Comparison of ENCODE assay signal across 24 cellular contexts in the genomic region with DNA sequence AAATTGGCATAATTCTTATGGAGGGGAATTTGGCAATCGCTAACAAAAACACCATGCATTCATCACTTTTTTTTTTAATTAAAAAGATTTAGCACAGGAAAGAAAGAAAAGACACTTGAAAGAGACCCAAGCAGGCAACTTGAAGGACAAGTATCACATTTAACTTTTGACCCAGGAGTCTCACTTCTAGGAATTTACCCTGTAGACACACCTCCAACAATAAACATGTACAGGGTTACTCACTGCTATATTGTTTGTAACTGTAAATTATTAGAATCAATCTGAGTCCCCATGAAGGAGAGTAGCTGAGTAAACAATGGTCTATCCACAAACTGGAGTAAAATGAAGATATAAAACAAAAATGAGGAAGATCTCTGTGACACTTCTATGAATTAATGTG. TPM values are rescaled to one million over a fixed set of nuclear protein-coding genes. Genes with fewer than 3 reads are reported as not detected.
A peak's percentile ranks its signal among the peaks of the same experiment; 100 is the strongest.
DNase-seq lines count a peak whose midpoint lies in the region; ATAC-seq and TF ChIP-seq lines count a peak whose summit lies in the region.
"Had no signal": no experiment of that assay in that cellular context is flagged by ENCODE, and none has a peak within 500 bp of the region (broad histone marks: within the 10 kb centered on the region; RNA-seq: fewer than 3 reads in every experiment).

No MANE protein-coding gene starts in this region.

- 0 out of 2 replicates have a peak, but pooled peaks cover 4% of the 10 kb centered on the region for H4K20me1 ChIP-seq in PC-3 (ENCODE audit: low read length)

- no peaks in the 10 kb centered on the region for H3K27me3 ChIP-seq in PC-3 (ENCODE audit: low read length)
- H3K27me3 ChIP-seq: BE2C, BLaER1 had no signal

- no peak overlapping the region for H3K9ac ChIP-seq in PC-3 (ENCODE audit: low read length)
- H3K9ac ChIP-seq: BLaER1 had no signal

- no peak overlapping the region for H3K4me3 Mint-ChIP-seq in central memory CD8-positive, alpha-beta T cell
- H3K4me3 Mint-ChIP-seq: CD14-positive monocyte; CD4-positive, alpha-beta memory T cell; CD8-positive, alpha-beta memory T cell had no signal

- no peak for TF ChIP-seq CTCF in PC-3 (conservative IDR thresholded peaks at IDR 0.05; ENCODE audit: low read depth, low read length)
- no peak for TF ChIP-seq CTCF in mucosa of descending colon (IDR thresholded peaks at IDR 0.05)

- H3F3A ChIP-seq in PC-3 (ENCODE audit: low read length, unreplicated experiment): no peaks in the 10 kb centered on the region

- no peak overlapping the region for H3K4me2 ChIP-seq in PC-3 (ENCODE audit: low read length)
- H3K4me2 ChIP-seq: BLaER1 had no signal

- H3K9me3 Mint-ChIP-seq in central memory CD8-positive, alpha-beta T cell: no peaks in the 10 kb centered on the region
- H3K9me3 Mint-ChIP-seq: CD14-positive monocyte; CD4-positive, alpha-beta memory T cell; CD4-positive, CD25-positive, alpha-beta regulatory T cell; CD8-positive, alpha-beta memory T cell had no signal

- CTCF ChIA-PET in PC-3 (lab: Charles Lee): no interaction called here

- no peak for DNase-seq in PC-3
- no peak for DNase-seq in central memory CD8-positive, alpha-beta T cell (ENCODE audit: low spot score in 2 of 2)
- no peak for DNase-seq in mucosa of descending colon
- no peak for DNase-seq in cerebellum (ENCODE audit: low spot score)
- no peak for DNase-seq in effector CD4-positive, alpha-beta T cell
- no peak for DNase-seq in SIG-M5 (lab: John Stamatoyannopoulos, UW)
- DNase-seq: 8988T; ACHN; BE2C; C1 segment of cervical spinal cord; CD4-positive, alpha-beta memory T cell; CD4-positive, CD25-positive, alpha-beta regulatory T cell; CD8-positive, alpha-beta memory T cell; COR-L47; DMS 273 treated with DMSO at 0.1 percent for 48 hours; DMS153; DMS53; DMS79; DND-41; EL; GDM1 had no signal

- peaks cover 36% of the 10 kb centered on the region for H3K36me3 Mint-ChIP-seq in central memory CD8-positive, alpha-beta T cell (ENCODE audit: insufficient read depth)

- H3K9me3 ChIP-seq in PC-3 (ENCODE audit: low read length) (no peaks in the 10 kb centered on the region), mucosa of descending colon (no peaks in the 10 kb centered on the region)
- H3K9me3 ChIP-seq: BE2C, BLaER1 had no signal

- peak overlapping the region; percentile 1 for H3K27ac Mint-ChIP-seq in central memory CD8-positive, alpha-beta T cell (ENCODE audit: low read depth)
- H3K27ac Mint-ChIP-seq: CD8-positive, alpha-beta memory T cell had no signal

- peaks cover 22% of the 10 kb centered on the region for H3K4me1 ChIP-seq in PC-3 (ENCODE audit: insufficient read depth, low read length)
- peaks cover 2% of the 10 kb centered on the region for H3K4me1 ChIP-seq in mucosa of descending colon (ENCODE audit: low read depth)
- H3K4me1 ChIP-seq: BE2C, BLaER1 had no signal

- no peak overlapping the region for H2AFZ ChIP-seq in PC-3 (ENCODE audit: low read length)

- POLR2A ChIA-PET in PC-3 (lab: Charles Lee; ENCODE audit: unreplicated experiment): no interaction called here

- H3K79me2 ChIP-seq in PC-3 (ENCODE audit: low read length): peaks cover 16% of the 10 kb centered on the region

- H3K4me1 Mint-ChIP-seq in central memory CD8-positive, alpha-beta T cell: peaks cover 24% of the 10 kb centered on the region
- H3K4me1 Mint-ChIP-seq: CD14-positive monocyte had no signal

- ATAC-seq in PC-3 (peak; percentile 35; the same call in 1 of the 2 replicates), mucosa of descending colon (peak; percentile 53)
- no peak for ATAC-seq in central memory CD8-positive, alpha-beta T cell (replicated peaks; ENCODE audit: extremely low read depth, poor library complexity, severe bottlenecking)
- ATAC-seq: GM12878 had no signal

- no peaks in the 10 kb centered on the region for H3K27me3 Mint-ChIP-seq in central memory CD8-positive, alpha-beta T cell
- H3K27me3 Mint-ChIP-seq: CD4-positive, alpha-beta memory T cell; CD4-positive, CD25-positive, alpha-beta regulatory T cell; CD8-positive, alpha-beta memory T cell had no signal

- H3K36me3 ChIP-seq in PC-3 (ENCODE audit: low read depth, low read length): peaks cover 10% of the 10 kb centered on the region; the same call in 1 of the 2 replicates
- peaks cover 8% of the 10 kb centered on the region for H3K36me3 ChIP-seq in mucosa of descending colon (ENCODE audit: low read depth)
- H3K36me3 ChIP-seq: BE2C had no signal

- no peaks in the 10 kb centered on the region for H3K9me2 ChIP-seq in PC-3 (replicated peaks; ENCODE audit: low read length)

- H3K27ac ChIP-seq in PC-3 (ENCODE audit: low read length): no peak overlapping the region
- H3K27ac ChIP-seq: BLaER1 had no signal

- intact Hi-C loops in PC-3 (cut with micrococcal nuclease): no loop called here
- intact Hi-C loops in mucosa of descending colon (cut with DNase I, micrococcal nuclease): no loop called here

- no TSS peak for BruUV-seq in PC-3 (replicated peaks; lab: Mats Ljungman, UMichigan)

- H3K4me3 ChIP-seq in PC-3 (ENCODE audit: low read length) (no peak overlapping the region), mucosa of descending colon (no peak overlapping the region)
- H3K4me3 ChIP-seq: BLaER1, GM12878 had no signal

RNA-seq across cellular contexts. Expression of a gene that starts 10.1 kb away (rescaled TPM):
- total RNA-seq in PC-3 (2014; rRNA removed) (6.9 and 7.3 TPM in 2 replicates), mucosa of descending colon (10 to 100 TPM; 15.5 to 22.8 (median 18.6) TPM), cerebellum (31.8 TPM)

RNA-seq across cellular contexts. Expression of a gene that starts 10.5 kb away (rescaled TPM):
- 154 and 248 TPM in 2 replicates for total RNA-seq in PC-3 (2014; rRNA removed)
- 100 to 1,000 TPM in 2 of 3 donors, 10 to 100 TPM in 1; 52.2 to 115 (median 106) TPM for total RNA-seq in mucosa of descending colon
- 20.0 TPM for total RNA-seq in cerebellum

RNA-seq across cellular contexts. Expression of a gene that starts 21.0 kb away (rescaled TPM):
- total RNA-seq in PC-3 (2014; rRNA removed) (18.8 and 19.1 TPM in 2 replicates), mucosa of descending colon (10 to 100 TPM; 12.1 to 13.5 (median 12.6) TPM), cerebellum (11.1 TPM)

RNA-seq across cellular contexts. Expression of a gene that starts 21.2 kb away (rescaled TPM):
- 0.15 TPM in 1 of 2 replicates, not detected in the other for total RNA-seq in PC-3 (2014; rRNA removed)
- total RNA-seq in mucosa of descending colon: 1 to 10 TPM; 2.2 to 2.7 (median 2.3) TPM
- total RNA-seq in cerebellum: 2.5 TPM
